Comparison of ENCODE assay signal across 11 cellular contexts in the genomic region with DNA sequence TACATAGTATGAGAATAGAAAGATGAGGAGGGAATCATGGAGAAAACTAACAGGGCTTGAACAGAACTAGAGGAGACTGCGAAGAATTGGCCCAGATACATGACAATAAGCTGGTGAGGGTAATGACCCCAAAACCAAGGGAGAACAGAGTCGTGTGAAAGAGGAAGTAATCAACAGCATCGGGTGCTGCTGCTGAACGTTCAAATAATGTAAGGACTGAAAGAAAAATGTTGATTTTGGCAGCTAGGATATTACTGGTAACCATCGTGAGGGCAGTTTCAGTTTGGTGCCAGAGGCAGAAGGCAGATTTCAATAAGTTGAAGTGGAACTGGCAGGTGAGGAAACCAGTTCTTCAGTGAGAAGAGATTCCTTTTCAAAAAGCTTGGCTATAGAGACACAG.
A peak's percentile ranks its signal among the peaks of the same experiment; 100 is the strongest.
DNase-seq lines count a peak whose midpoint lies in the region; ATAC-seq and TF ChIP-seq lines count a peak whose summit lies in the region.
"Had no signal": no experiment of that assay in that cellular context is flagged by ENCODE, and none has a peak within 500 bp of the region (broad histone marks: within the 10 kb centered on the region; RNA-seq: fewer than 3 reads in every experiment).

No MANE protein-coding gene starts in this region.

- H3K4me1 ChIP-seq in ACC112 (ENCODE audit: control insufficient read depth, insufficient read depth, low read length, unreplicated experiment) (peaks cover 6% of the 10 kb centered on the region), suprapubic skin (no peaks in the 10 kb centered on the region), esophagus muscularis mucosa (no peaks in the 10 kb centered on the region)

- ATAC-seq in GM19035 (IDR thresholded peaks at IDR 0.05; ENCODE audit: unreplicated experiment) (peak; percentile 61), HG03342 (IDR thresholded peaks at IDR 0.05; ENCODE audit: unreplicated experiment) (peak; percentile 58), GM21390 (IDR thresholded peaks at IDR 0.05; ENCODE audit: unreplicated experiment) (no peak)

- TF ChIP-seq POLR2A in suprapubic skin (IDR thresholded peaks at IDR 0.05) (no peak), esophagus muscularis mucosa (IDR thresholded peaks at IDR 0.05; ENCODE audit: low read depth) (no peak)

- H3K27ac ChIP-seq in ACC112 (ENCODE audit: low read depth, low read length) (no peak overlapping the region), suprapubic skin (no peak overlapping the region), esophagus muscularis mucosa (replicated peaks in 1 of 4) (no peak overlapping the region)
- H3K27ac ChIP-seq: spleen had no signal

- no peaks in the 10 kb centered on the region for H3K9me3 ChIP-seq in suprapubic skin
- H3K9me3 ChIP-seq in esophagus muscularis mucosa: no peaks in the 10 kb centered on the region
- H3K9me3 ChIP-seq: spleen had no signal

- intact Hi-C loops in esophagus muscularis mucosa (cut with DNase I): loop anchor here (2.0 to 5.0 kb wide), 2 partner anchors 68 to 360 kb away; partner anchors contain the start of gene SMC2

- no peaks in the 10 kb centered on the region for H3K36me3 ChIP-seq in ACC112 (ENCODE audit: insufficient read depth, low read length)
- H3K36me3 ChIP-seq in suprapubic skin: no peaks in the 10 kb centered on the region
- H3K36me3 ChIP-seq in esophagus muscularis mucosa: no peaks in the 10 kb centered on the region
- H3K36me3 ChIP-seq: spleen had no signal

- TF ChIP-seq EP300 in suprapubic skin (IDR thresholded peaks at IDR 0.05) (no peak), esophagus muscularis mucosa (IDR thresholded peaks at IDR 0.05) (no peak)

- H2AFZ ChIP-seq in ACC112 (ENCODE audit: low read length, unreplicated experiment): peak overlapping the region; percentile 54

- 39% methylated on average over 5 of the region's 5 CpGs for WGBS in suprapubic skin
- WGBS in esophagus muscularis mucosa: 36% methylated on average over 5 of the region's 5 CpGs

- H3K4me3 ChIP-seq in ACC112 (ENCODE audit: low read depth, low read length): peak overlapping the region; percentile 20
- no peak overlapping the region for H3K4me3 ChIP-seq in suprapubic skin
- no peak overlapping the region for H3K4me3 ChIP-seq in esophagus muscularis mucosa
- H3K4me3 ChIP-seq: spleen had no signal

- TF ChIP-seq CTCF in suprapubic skin (IDR thresholded peaks at IDR 0.05) (no peak), esophagus muscularis mucosa (IDR thresholded peaks at IDR 0.05) (no peak)

- peak; percentile 59 for DNase-seq in NCI-H774 (lab: John Stamatoyannopoulos, UW)
- DNase-seq in suprapubic skin (ENCODE audit: low spot score in 2 of 2): no peak
- DNase-seq in DMS 273 treated with DMSO at 0.1 percent for 48 hours (lab: John Stamatoyannopoulos, UW): no peak
- DNase-seq in esophagus muscularis mucosa (ENCODE audit: extremely low spot score): no peak
- DNase-seq: activated T-cell treated with anti-CD3 and anti-CD28 coated beads for 4 hours, NCI-H510A, spleen had no signal

- H3K27me3 ChIP-seq in ACC112 (ENCODE audit: insufficient read depth, low read length) (no peaks in the 10 kb centered on the region), suprapubic skin (no peaks in the 10 kb centered on the region), esophagus muscularis mucosa (no peaks in the 10 kb centered on the region)

- no peaks in the 10 kb centered on the region for H3K79me2 ChIP-seq in ACC112 (ENCODE audit: control insufficient read depth, insufficient read depth, low read length, unreplicated experiment)
